In genomic region chr1:30908886-30909777, GRCh38 we compare ENCODE assay signal across 9 cellular contexts. TPM values are rescaled to one million over a fixed set of nuclear protein-coding genes. Genes with fewer than 3 reads are reported as not detected.
A peak's percentile ranks its signal among the peaks of the same experiment; 100 is the strongest.
DNase-seq lines count a peak whose midpoint lies in the region; ATAC-seq, FAIRE-seq and TF ChIP-seq lines count a peak whose summit lies in the region.
"Had no signal": no experiment of that assay in that cellular context is flagged by ENCODE, and none has a peak within 500 bp of the region (broad histone marks: within the 10 kb centered on the region; RNA-seq: fewer than 3 reads in every experiment).

No MANE protein-coding gene starts in this region.

- H2AFZ ChIP-seq in PC-9 (no peak overlapping the region), endothelial cell of umbilical vein (ENCODE audit: low read depth, low read length) (peak overlapping the region; percentile 81), neural progenitor cell (replicated peaks) (no peak overlapping the region)

- no peaks in the 10 kb centered on the region for H3K9me2 ChIP-seq in PC-9 (ENCODE audit: insufficient read depth)

- H3K9ac ChIP-seq in endothelial cell of umbilical vein (replicated peaks; ENCODE audit: extremely low read depth, insufficient read depth, low read length) (no peak overlapping the region), neural progenitor cell (no peak overlapping the region)

- peak overlapping the region; percentile 58 for H3K4me2 ChIP-seq in PC-9
- H3K4me2 ChIP-seq in endothelial cell of umbilical vein (ENCODE audit: insufficient read depth, low read length) = peak overlapping the region; percentile 57
- H3K4me2 ChIP-seq in neural progenitor cell = peak overlapping the region; percentile 89

- H3K4me3 ChIP-seq in PC-9 (peak overlapping the region; percentile 49; the same call in 1 of the 2 replicates), endothelial cell of umbilical vein (replicated peaks in 1 of 3; ENCODE audit: insufficient read depth in 1 of 3, low read depth in 1 of 3, low read length in 3 of 3) (peak overlapping the region in 2 of 3 experiments; percentile 23 to 25), neural progenitor cell (peak overlapping the region; percentile 56)

- DNase-seq in COLO668 (lab: John Stamatoyannopoulos, UW; ENCODE audit: unreplicated experiment) (peak; percentile 32), PC-9 (no peak), endothelial cell of umbilical vein (ENCODE audit: low read depth, low spot score) (no peak), neural progenitor cell (ENCODE audit: low spot score) (peak; percentile 58), frontal cortex (ENCODE audit: low spot score in 2 of 2) (no peak), GM19239 (ENCODE audit: insufficient read length, low spot score) (no peak)

- ATAC-seq in GM18858 (IDR thresholded peaks at IDR 0.05; ENCODE audit: unreplicated experiment) (no peak), GM21737 (IDR thresholded peaks at IDR 0.05; ENCODE audit: unreplicated experiment) (no peak)

- H3F3A ChIP-seq in PC-9 (ENCODE audit: insufficient read depth, low read depth) (no peaks in the 10 kb centered on the region), neural progenitor cell (ENCODE audit: low read depth) (peaks cover 31% of the 10 kb centered on the region)

- H3K4me3 Mint-ChIP-seq in neural progenitor cell = peak overlapping the region; percentile 88

- dilution Hi-C loops in endothelial cell of umbilical vein (cut with MboI; ENCODE audit: extremely low pct_ligation_motif_present, low sequenced_read_pairs) = loop anchor here (25.0 kb wide), 1 partner anchor 97 kb away; no protein-coding TSS in a partner anchor

- CTCF ChIA-PET in PC-9 (lab: Charles Lee) = interaction anchor here (0.6 to 2.2 kb wide), 3 partner anchors 111 to 129 kb away, joined by 4 to 19 read pairs (median 7); no protein-coding TSS in a partner anchor
- CTCF ChIA-PET in endothelial cell of umbilical vein (lab: Charles Lee) = interaction anchor here (0.7 to 8.1 kb wide), 9 partner anchors 27 to 190 kb away, joined by 3 to 528 read pairs (median 4); no protein-coding TSS in a partner anchor

- peak overlapping the region; percentile 87 for H3K27ac Mint-ChIP-seq in neural progenitor cell

- no peak for TF ChIP-seq CTCF in PC-9 (conservative IDR thresholded peaks at IDR 0.05)
- no peak for TF ChIP-seq CTCF in endothelial cell of umbilical vein (IDR thresholded peaks at IDR 0.05; ENCODE audit: extremely low read depth in 1 of 2, insufficient read depth in 1 of 2, low read depth in 1 of 2, low read length in 2 of 2)
- TF ChIP-seq CTCF in neural progenitor cell (IDR thresholded peaks at IDR 0.05) = no peak

- H3K9me3 ChIP-seq in PC-9 (ENCODE audit: insufficient read depth, low read depth) (no peaks in the 10 kb centered on the region), endothelial cell of umbilical vein (replicated peaks; ENCODE audit: control insufficient read depth, insufficient read depth, low read length) (no peaks in the 10 kb centered on the region), neural progenitor cell (ENCODE audit: low read depth) (no peaks in the 10 kb centered on the region)

- peaks cover 58% of the 10 kb centered on the region for H3K4me1 Mint-ChIP-seq in neural progenitor cell

- BruUV-seq in PC-9 (replicated peaks; lab: Mats Ljungman, UMichigan) (TSS peak; percentile 34), endothelial cell of umbilical vein (replicated peaks; lab: Mats Ljungman, UMichigan) (no TSS peak)

- H3K79me2 ChIP-seq in PC-9 (ENCODE audit: low read depth) = no peaks in the 10 kb centered on the region
- no peaks in the 10 kb centered on the region for H3K79me2 ChIP-seq in endothelial cell of umbilical vein (ENCODE audit: control insufficient read depth, insufficient read depth, low read length)
- peaks cover 36% of the 10 kb centered on the region for H3K79me2 ChIP-seq in neural progenitor cell (ENCODE audit: low read depth)

- intact Hi-C loops in PC-9 (cut with micrococcal nuclease; ENCODE audit: unreplicated experiment) (no loop called here), endothelial cell of umbilical vein (cut with micrococcal nuclease) (no loop called here)

- FAIRE-seq in endothelial cell of umbilical vein (lab: Jason Lieb, UNC) = no peak
- FAIRE-seq in frontal cortex (lab: Jason Lieb, UNC) = no peak
- no peak for FAIRE-seq in GM19239 (lab: Jason Lieb, UNC)
- FAIRE-seq: islet of Langerhans had no signal

- H3K4me1 ChIP-seq in PC-9 (replicated peaks; ENCODE audit: insufficient read depth) (peaks cover 17% of the 10 kb centered on the region), endothelial cell of umbilical vein (ENCODE audit: control insufficient read depth, extremely low read depth, insufficient read depth, low read length) (peaks cover 6% of the 10 kb centered on the region), neural progenitor cell (peaks cover 39% of the 10 kb centered on the region)

- no peak for TF ChIP-seq POLR2A in endothelial cell of umbilical vein (IDR thresholded peaks at IDR 0.05; ENCODE audit: low read depth, low read length)

- H3K27ac ChIP-seq in PC-9 (peak overlapping the region; percentile 37; the same call in 1 of the 2 replicates), endothelial cell of umbilical vein (ENCODE audit: insufficient read depth, low read depth, low read length) (no peak overlapping the region), neural progenitor cell (no peak overlapping the region)

- H3K27me3 Mint-ChIP-seq in neural progenitor cell (ENCODE audit: insufficient read depth, low read depth) = peaks cover 25% of the 10 kb centered on the region

- no peaks in the 10 kb centered on the region for H4K20me1 ChIP-seq in PC-9 (ENCODE audit: insufficient read depth)
- no peaks in the 10 kb centered on the region for H4K20me1 ChIP-seq in endothelial cell of umbilical vein (replicated peaks; ENCODE audit: control insufficient read depth, extremely low read depth, insufficient read depth, low read length)
- peaks cover 36% of the 10 kb centered on the region for H4K20me1 ChIP-seq in neural progenitor cell (ENCODE audit: low read depth)

- H3K9me1 ChIP-seq in endothelial cell of umbilical vein (replicated peaks; ENCODE audit: control insufficient read depth, extremely low read depth, insufficient read depth, low read length) = no peaks in the 10 kb centered on the region

- no peaks in the 10 kb centered on the region for H3K36me3 Mint-ChIP-seq in neural progenitor cell

- no peaks in the 10 kb centered on the region for H3K36me3 ChIP-seq in PC-9 (ENCODE audit: low read depth)
- no peaks in the 10 kb centered on the region for H3K36me3 ChIP-seq in endothelial cell of umbilical vein (ENCODE audit: control insufficient read depth in 2 of 2, extremely low read depth in 1 of 2, insufficient read depth in 2 of 2, low read length in 2 of 2)
- H3K36me3 ChIP-seq in neural progenitor cell = no peaks in the 10 kb centered on the region

- H3K27me3 ChIP-seq in PC-9 (ENCODE audit: insufficient read depth, low read depth) (no peaks in the 10 kb centered on the region), endothelial cell of umbilical vein (ENCODE audit: control insufficient read depth in 2 of 2, insufficient read depth in 2 of 2, low read length in 2 of 2) (no peaks in the 10 kb centered on the region), neural progenitor cell (peaks cover 13% of the 10 kb centered on the region)

- H3K9me3 Mint-ChIP-seq in neural progenitor cell = no peaks in the 10 kb centered on the region

- POLR2A ChIA-PET in PC-9 (lab: Charles Lee; ENCODE audit: unreplicated experiment) (interaction anchor here (0.6 kb wide), 1 partner anchor 1153 kb away, joined by 3 read pairs; no protein-coding TSS in a partner anchor), endothelial cell of umbilical vein (lab: Charles Lee) (no interaction called here)

TF ChIP-seq in endothelial cell of umbilical vein, 7 proteins besides CTCF, POLR2A, EP300 and RAD21:
- TF ChIP-seq FOS (IDR thresholded peaks at IDR 0.05; ENCODE audit: borderline replicate concordance, insufficient read depth, low read length) = no peak

RNA-seq across cellular contexts. Expression of gene SDC3, which starts 0.6 kb away (rescaled TPM):
- 33.7 and 37.4 TPM in 2 replicates for total RNA-seq in PC-9 (2021)
- total RNA-seq in endothelial cell of umbilical vein = 20.8 and 25.9 TPM in 2 replicates
- polyA plus RNA-seq in endothelial cell of umbilical vein = 7.0 and 7.1 TPM in 2 replicates
- polyA plus RNA-seq in endothelial cell of umbilical vein (2011; cell fraction: cytosol; rRNA removed) = 6.8 and 8.2 TPM in 2 replicates
- 3.8 and 6.1 TPM in 2 replicates for polyA plus RNA-seq in endothelial cell of umbilical vein (2011; cell fraction: nucleus; rRNA removed)
- 32.5 and 36.4 TPM in 2 replicates for polyA plus RNA-seq in endothelial cell of umbilical vein (2012)
- 11.0 and 13.1 TPM in 2 replicates for polyA minus RNA-seq in endothelial cell of umbilical vein
- polyA minus RNA-seq in endothelial cell of umbilical vein (2011; cell fraction: cytosol; rRNA and poly(A)+ RNA removed) = 7.0 TPM
- 3.8 and 4.6 TPM in 2 replicates for polyA minus RNA-seq in endothelial cell of umbilical vein (2011; cell fraction: nucleus; rRNA and poly(A)+ RNA removed)
- total RNA-seq in neural progenitor cell (ENCODE audit: low replicate concordance) = 23.0 and 45.1 TPM in 2 replicates
- 57.1 TPM for total RNA-seq in frontal cortex

Comparison
In these comparisons a context has a peak if more than half of its experiments do, and no peak if none do; other contexts are left out.
1. DNase-seq: peak in COLO668 (single experiment) and neural progenitor cell (single experiment); none in PC-9 (0 of 2), endothelial cell of umbilical vein (single experiment), frontal cortex (0 of 2) and GM19239 (single experiment).
2. Peak in every context shown above with its lines, with median percentiles within 50 percentile points of each other: H3K4me2 ChIP-seq and H3K4me3 ChIP-seq.